ENCODE assay signal across 24 cellular contexts in the genomic region with DNA sequence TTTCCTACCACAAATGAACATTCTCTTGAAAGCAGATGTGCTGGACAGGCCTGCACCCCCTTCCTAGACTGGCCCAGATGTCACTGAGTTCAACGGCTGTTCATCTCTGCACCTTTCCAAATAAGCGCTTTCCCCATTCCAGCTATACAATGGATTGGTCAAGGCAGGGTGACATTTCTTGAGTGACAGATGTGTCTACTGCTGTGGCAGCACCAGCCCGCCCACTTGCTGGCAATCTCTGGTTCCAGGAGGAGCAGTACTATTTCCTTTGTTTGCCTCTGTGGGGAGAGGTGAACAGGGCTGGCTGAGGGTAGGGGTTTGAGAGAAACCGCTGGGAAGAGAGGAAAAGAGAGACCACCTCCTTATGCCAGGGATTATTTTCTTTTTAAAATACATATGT.
A peak's percentile ranks its signal among the peaks of the same experiment; 100 is the strongest.
DNase-seq lines count a peak whose midpoint lies in the region; ATAC-seq and TF ChIP-seq lines count a peak whose summit lies in the region.
"Had no signal": no experiment of that assay in that cellular context is flagged by ENCODE, and none has a peak within 500 bp of the region (broad histone marks: within the 10 kb centered on the region; RNA-seq: fewer than 3 reads in every experiment).

No MANE protein-coding gene starts in this region.

- no peak overlapping the region for H4K8ac ChIP-seq in mesendoderm (ENCODE audit: low read depth, low read length)

- H2AK5ac ChIP-seq in mesendoderm (ENCODE audit: low read length) = no peak overlapping the region

- H2AFZ ChIP-seq in Loucy (ENCODE audit: low read length) = peak overlapping the region; percentile 55; the same call in 1 of the 2 replicates
- H2AFZ ChIP-seq: GM23248 had no signal

- H3K36me3 Mint-ChIP-seq in endodermal cell (ENCODE audit: low read depth) = no peaks in the 10 kb centered on the region
- H3K36me3 Mint-ChIP-seq: CD8-positive, alpha-beta T cell had no signal

- TF ChIP-seq CTCF in Loucy (conservative IDR thresholded peaks at IDR 0.05; ENCODE audit: low read length) = no peak
- TF ChIP-seq CTCF in endodermal cell (conservative IDR thresholded peaks at IDR 0.05) = no peak

- H2BK120ac ChIP-seq in mesendoderm (ENCODE audit: low read depth, low read length) = no peak overlapping the region

- H3K18ac ChIP-seq in mesendoderm (ENCODE audit: low read length) = no peak overlapping the region

- no peak overlapping the region for H3K4ac ChIP-seq in mesendoderm (ENCODE audit: low read depth, low read length)

- 60 to 84% methylated on average over 1 to 3 of the region's 4 CpGs for WGBS in endodermal cell (ENCODE audit: insufficient coverage in 1 of 2, insufficient read length in 1 of 2), 2 experiments
- WGBS in mesendoderm (ENCODE audit: extremely low coverage, insufficient coverage, low lambda C conversion rate) = no CpG with 5 or more reads among the region's 4 CpGs

- H3K4me2 ChIP-seq in Loucy (ENCODE audit: low read depth, low read length, poor library complexity, severe bottlenecking) (no peak overlapping the region), mesendoderm (ENCODE audit: low read length) (no peak overlapping the region)

- H3K23ac ChIP-seq in mesendoderm (ENCODE audit: low read length) = no peak overlapping the region

- no peak overlapping the region for H3K4me3 Mint-ChIP-seq in endodermal cell
- H3K4me3 Mint-ChIP-seq: CD8-positive, alpha-beta T cell had no signal

- H3K36me3 ChIP-seq in Loucy (ENCODE audit: insufficient read depth, low read length) = no peaks in the 10 kb centered on the region
- H3K36me3 ChIP-seq in endodermal cell (ENCODE audit: control insufficient read depth, insufficient read depth, low read length) = no peaks in the 10 kb centered on the region
- no peaks in the 10 kb centered on the region for H3K36me3 ChIP-seq in mesendoderm (ENCODE audit: control insufficient read depth, insufficient read depth, low read length)
- H3K36me3 ChIP-seq: SJCRH30 had no signal

- H3K27me3 ChIP-seq in Loucy (ENCODE audit: insufficient read depth, low read length, poor library complexity, severe bottlenecking) = no peaks in the 10 kb centered on the region
- H3K27me3 ChIP-seq in endodermal cell (ENCODE audit: control insufficient read depth, insufficient read depth, low read length, poor library complexity, severe bottlenecking) = no peaks in the 10 kb centered on the region
- H3K27me3 ChIP-seq in mesendoderm (ENCODE audit: insufficient read depth, low read length, poor library complexity) = no peaks in the 10 kb centered on the region
- H3K27me3 ChIP-seq: SJCRH30 had no signal

- no peaks in the 10 kb centered on the region for H3K9me2 ChIP-seq in Loucy (replicated peaks; ENCODE audit: low read depth, low read length)

- H3K9me3 ChIP-seq in Loucy (ENCODE audit: insufficient read depth, low read depth, low read length) (no peaks in the 10 kb centered on the region), endodermal cell (ENCODE audit: control insufficient read depth, low read length) (no peaks in the 10 kb centered on the region)
- H3K9me3 ChIP-seq: SJCRH30 had no signal

- no peak overlapping the region for H4K5ac ChIP-seq in mesendoderm (ENCODE audit: low read length)

- H3K56ac ChIP-seq in mesendoderm (ENCODE audit: low read length) = no peak overlapping the region

- DNase-seq in Ammon's horn (ENCODE audit: low spot score) (peak; percentile 11), endodermal cell (peak; percentile 69), mesendoderm (peak; percentile 47), SW 1271 (lab: John Stamatoyannopoulos, UW) (no peak), middle frontal gyrus (ENCODE audit: extremely low spot score, low spot score) (no peak), foreskin melanocyte (no peak)
- DNase-seq: 8988T; CD8-positive, alpha-beta T cell; DND-41; GDM1; GM23248; Karpas-422; MM.1S; NCI-H1105 treated with DMSO at 0.1 percent for 48 hours; NCI-H187; NCI-H345; NCI-H526; NK-92 treated with Interleukin-12 subunit alpha and Interleukin-12 subunit beta, amount 100 ng/mL, for 24 hours; OCI-M1; SJCRH30 had no signal

- H3K9ac ChIP-seq in Loucy (ENCODE audit: low read depth, low read length, poor library complexity, severe bottlenecking) (no peak overlapping the region), endodermal cell (ENCODE audit: extremely low read depth, low read length, poor library complexity, severe bottlenecking) (no peak overlapping the region), mesendoderm (ENCODE audit: low read length) (no peak overlapping the region)
- H3K9ac ChIP-seq: GM23248 had no signal

- no peaks in the 10 kb centered on the region for H3K9me3 Mint-ChIP-seq in endodermal cell
- H3K9me3 Mint-ChIP-seq: CD8-positive, alpha-beta T cell had no signal

- H3K27ac Mint-ChIP-seq in endodermal cell = no peak overlapping the region
- H3K27ac Mint-ChIP-seq: CD8-positive, alpha-beta T cell had no signal

- ATAC-seq in GM21423 (IDR thresholded peaks at IDR 0.05; ENCODE audit: unreplicated experiment) = no peak
- ATAC-seq: CD8-positive, alpha-beta T cell; GM12878 had no signal

- no peak overlapping the region for H3K4me3 ChIP-seq in Loucy (ENCODE audit: low read length, poor library complexity, severe bottlenecking)
- H3K4me3 ChIP-seq in endodermal cell (ENCODE audit: low read length) = no peak overlapping the region
- no peak overlapping the region for H3K4me3 ChIP-seq in mesendoderm (ENCODE audit: low read length)
- H3K4me3 ChIP-seq: GM12878, GM23248, SJCRH30 had no signal

- no peaks in the 10 kb centered on the region for H3K27me3 Mint-ChIP-seq in endodermal cell (ENCODE audit: insufficient read depth)

- H3K27ac ChIP-seq in endodermal cell (ENCODE audit: low read depth, low read length) = peak overlapping the region; percentile 2
- no peak overlapping the region for H3K27ac ChIP-seq in mesendoderm (ENCODE audit: low read depth, low read length)
- H3K27ac ChIP-seq: GM23248, RWPE1, SJCRH30 had no signal

- H3K4me1 ChIP-seq in Loucy (ENCODE audit: insufficient read depth, low read length, poor library complexity, severe bottlenecking) (no peaks in the 10 kb centered on the region), endodermal cell (ENCODE audit: control insufficient read depth, insufficient read depth, low read length) (no peaks in the 10 kb centered on the region), mesendoderm (ENCODE audit: control insufficient read depth, low read depth, low read length) (no peaks in the 10 kb centered on the region)
- H3K4me1 ChIP-seq: SJCRH30 had no signal

- no peaks in the 10 kb centered on the region for H4K20me1 ChIP-seq in Loucy (ENCODE audit: insufficient read depth, low read length, poor library complexity, severe bottlenecking)

- H3F3A ChIP-seq in Loucy (ENCODE audit: low read depth) = no peaks in the 10 kb centered on the region

- H3K4me1 Mint-ChIP-seq in endodermal cell = peaks cover 25% of the 10 kb centered on the region

- no peak overlapping the region for H2BK15ac ChIP-seq in mesendoderm (replicated peaks; ENCODE audit: low read depth)

- H3K79me2 ChIP-seq in Loucy (ENCODE audit: insufficient read depth, low read length) (no peaks in the 10 kb centered on the region), mesendoderm (ENCODE audit: control insufficient read depth, insufficient read depth, low read length) (no peaks in the 10 kb centered on the region)

- no peaks in the 10 kb centered on the region for H3K79me1 ChIP-seq in mesendoderm (ENCODE audit: low read length)

- H2BK5ac ChIP-seq in mesendoderm (ENCODE audit: low read length) = no peak overlapping the region

Comparison
In these comparisons a context has a peak if more than half of its experiments do, and no peak if none do; other contexts are left out.
1. DNase-seq: peak in Ammon's horn (single experiment), endodermal cell (single experiment) and mesendoderm (single experiment); none in SW 1271 (0 of 2), middle frontal gyrus (single experiment) and foreskin melanocyte (single experiment).